ENCODE assay signal across 21 cellular contexts in genomic region chr13:61110804-61111203, GRCh38.
"Had no signal": no experiment of that assay in that cellular context is flagged by ENCODE, and none has a peak within 500 bp of the region (broad histone marks: within the 10 kb centered on the region; RNA-seq: fewer than 3 reads in every experiment).

No MANE protein-coding gene starts in this region.

- ATAC-seq: left cardiac atrium; natural killer cell treated with Interleukin-12 subunit alpha and Interleukin-12 subunit beta and Interleukin-15 and Interleukin-18, amount 100 ng/mL, for 72 hours; right cardiac atrium; stimulated activated naive CD8-positive, alpha-beta T cell treated with anti-CD3 and anti-CD28 coated beads, Interleukin-15, Interleukin-2, amounts not matched to agents 100 U/mL and 50 U/mL, for 24 hours; WTC11 had no signal

- H3K27ac ChIP-seq: hepatocyte, prostate gland, upper lobe of left lung had no signal

- DNase-seq: activated CD8-positive, alpha-beta memory T cell treated with anti-CD3 and anti-CD28 coated beads for 24 hours; activated CD8-positive, alpha-beta memory T cell treated with anti-CD3 and anti-CD28 coated beads, Interleukin-2, amount 50 U/mL, for 4 hours; activated naive CD4-positive, alpha-beta T cell treated with Interleukin-2 at 50 U/mL for 16 hours; activated naive CD8-positive, alpha-beta T cell treated with anti-CD3 and anti-CD28 coated beads, Interleukin-2, amount 10 ng/mL, durations not matched to agents 7 days and 5 days; activated T-cell treated with anti-CD3 and anti-CD28 coated beads, Interleukin-2, amount 50 U/mL, for 24 hours; amygdala; cortex of kidney; endodermal cell; glutamatergic neuron; left cardiac atrium; midbrain; right cardiac atrium; stimulated activated CD4-positive, alpha-beta T cell treated with anti-CD3 and anti-CD28 coated beads, Interleukin-12 subunit alpha, Interleukin-12 subunit beta, amount 100 ng/mL, for 4 hours; stimulated activated CD4-positive, alpha-beta T cell treated with anti-CD3 and anti-CD28 coated beads, Interleukin-4, amount 100 ng/mL, for 4 hours; stimulated activated naive CD8-positive, alpha-beta T cell treated with anti-CD3 and anti-CD28 coated beads, Interleukin-15, Interleukin-2, amounts not matched to agents 100 U/mL and 50 U/mL, for 24 hours; T1000; upper lobe of left lung had no signal
